In genomic region chr2:227610123-227610522, GRCh38 we compare ENCODE assay signal across 1 cellular context.
TF ChIP-seq lines count a peak whose summit lies in the region.

No MANE protein-coding gene starts in this region.

TF ChIP-seq in GM12878, 131 proteins besides CTCF, POLR2A, EP300 and RAD21:
- TF ChIP-seq, protein P1, sequence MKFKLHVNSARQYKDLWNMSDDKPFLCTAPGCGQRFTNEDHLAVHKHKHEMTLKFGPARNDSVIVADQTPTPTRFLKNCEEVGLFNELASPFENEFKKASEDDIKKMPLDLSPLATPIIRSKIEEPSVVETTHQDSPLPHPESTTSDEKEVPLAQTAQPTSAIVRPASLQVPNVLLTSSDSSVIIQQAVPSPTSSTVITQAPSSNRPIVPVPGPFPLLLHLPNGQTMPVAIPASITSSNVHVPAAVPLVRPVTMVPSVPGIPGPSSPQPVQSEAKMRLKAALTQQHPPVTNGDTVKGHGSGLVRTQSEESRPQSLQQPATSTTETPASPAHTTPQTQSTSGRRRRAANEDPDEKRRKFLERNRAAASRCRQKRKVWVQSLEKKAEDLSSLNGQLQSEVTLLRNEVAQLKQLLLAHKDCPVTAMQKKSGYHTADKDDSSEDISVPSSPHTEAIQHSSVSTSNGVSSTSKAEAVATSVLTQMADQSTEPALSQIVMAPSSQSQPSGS (IDR thresholded peaks at IDR 0.05; ENCODE audit: low read length) = no peak
- TF ChIP-seq ZSCAN29 (IDR thresholded peaks at IDR 0.05) (no peak), IKZF2 (IDR thresholded peaks at IDR 0.05) (peak in 1 of 2 experiments; percentile 19; a peak in 1 of 4 replicates), ZNF274 (IDR thresholded peaks at IDR 0.05; ENCODE audit: insufficient read depth, insufficient read length) (no peak), RUNX3 (IDR thresholded peaks at IDR 0.05; ENCODE audit: low read length) (peak; percentile 53; the same call in 1 of the 2 replicates), PML (IDR thresholded peaks at IDR 0.05; ENCODE audit: low read length) (no peak)
